In the genomic region with DNA sequence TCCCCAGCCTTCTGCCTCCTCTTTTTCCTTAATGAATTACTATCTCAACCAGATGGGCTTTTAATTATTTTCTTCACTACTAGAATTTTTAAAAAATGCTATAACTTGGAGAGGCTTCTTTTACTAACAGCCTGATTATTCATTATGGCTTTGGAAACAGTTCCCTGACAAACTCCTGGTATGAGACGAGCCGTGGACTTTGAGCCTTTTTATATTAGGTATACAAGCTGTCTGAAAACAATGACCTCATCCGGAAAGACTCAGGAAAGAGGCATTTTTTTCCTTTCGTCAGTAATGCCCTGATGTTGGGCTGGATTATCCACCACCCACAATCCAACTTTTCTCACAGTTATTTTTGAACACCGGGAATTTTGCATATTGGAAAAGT, we compare ENCODE assay signal across 11 cellular contexts. TPM values are rescaled to one million over a fixed set of nuclear protein-coding genes. Genes with fewer than 3 reads are reported as not detected.
DNase-seq lines count a peak whose midpoint lies in the region; ATAC-seq, FAIRE-seq and TF ChIP-seq lines count a peak whose summit lies in the region.
"Had no signal": no experiment of that assay in that cellular context is flagged by ENCODE, and none has a peak within 500 bp of the region (broad histone marks: within the 10 kb centered on the region; RNA-seq: fewer than 3 reads in every experiment).

No MANE protein-coding gene starts in this region.

- no peak overlapping the region for H2AFZ ChIP-seq in Karpas-422 (ENCODE audit: low read length)

- WGBS in A549 (ENCODE audit: missing lambda C conversion rate), result under 1% methylated on average over 5 of the region's 5 CpGs

- no peak for TF ChIP-seq RAD21 in A549 (conservative IDR thresholded peaks at IDR 0.05 in 1 of 2, IDR thresholded peaks at IDR 0.05 in 1 of 2)

- CTCF ChIA-PET in A549 (lab: Yijun Ruan, JAX), result interaction anchor here (1.0 to 3.2 kb wide), 4 partner anchors 31 to 131 kb away, joined by 3 to 15 read pairs (median 3); no protein-coding TSS in a partner anchor

- H3K4me2 ChIP-seq in A549 (peak overlapping the region; percentile 93), Karpas-422 (ENCODE audit: low read depth, low read length, poor library complexity, severe bottlenecking) (no peak overlapping the region)
- H3K4me2 ChIP-seq: BLaER1 had no signal

- H3K4me3 ChIP-seq in A549 (peak overlapping the region; percentile 36), epithelial cell of esophagus (ENCODE audit: low read length) (no peak overlapping the region), mucosa of rectum (ENCODE audit: low read length in 2 of 2) (peak overlapping the region; percentile 64 to 66), Karpas-422 (ENCODE audit: low read length) (no peak overlapping the region)
- H3K4me3 ChIP-seq: BLaER1, K562 had no signal

- no peaks in the 10 kb centered on the region for H3K79me2 ChIP-seq in Karpas-422 (ENCODE audit: low read length)

- H3K36me3 ChIP-seq in mucosa of rectum (ENCODE audit: control insufficient read depth in 2 of 2, insufficient read depth in 2 of 2, low read length in 2 of 2), result no peaks in the 10 kb centered on the region
- H3K36me3 ChIP-seq in Karpas-422 (ENCODE audit: insufficient read depth, low read length), result no peaks in the 10 kb centered on the region
- H3K36me3 ChIP-seq: BLaER1, neutrophil had no signal

- H3K27ac ChIP-seq in A549 (peak overlapping the region; percentile 83 to 88), mucosa of rectum (ENCODE audit: low read depth in 2 of 2, low read length in 2 of 2) (peak overlapping the region; percentile 90 to 91), Karpas-422 (ENCODE audit: low read length) (no peak overlapping the region)
- H3K27ac ChIP-seq: BLaER1, neutrophil had no signal

- H3K9me3 ChIP-seq in A549 (no peaks in the 10 kb centered on the region), mucosa of rectum (ENCODE audit: control insufficient read depth in 2 of 2, low read length in 2 of 2) (no peaks in the 10 kb centered on the region), Karpas-422 (ENCODE audit: low read length) (no peaks in the 10 kb centered on the region)
- H3K9me3 ChIP-seq: BLaER1, neutrophil had no signal

- H3K4me1 ChIP-seq in A549 (peaks cover 68% of the 10 kb centered on the region), mucosa of rectum (ENCODE audit: control insufficient read depth in 2 of 2, insufficient read depth in 2 of 2, low read length in 2 of 2) (peaks cover 24 to 34% of the 10 kb centered on the region in 2 donors), Karpas-422 (ENCODE audit: low read length) (no peaks in the 10 kb centered on the region)
- H3K4me1 ChIP-seq: BLaER1 had no signal

- POLR2A ChIA-PET in A549 (lab: Yijun Ruan, JAX), result interaction anchor here (0.6 to 0.7 kb wide), 2 partner anchors 16 to 55 kb away, joined by 3 read pairs; no protein-coding TSS in a partner anchor

- H3K9ac ChIP-seq in mucosa of rectum (ENCODE audit: low read depth in 1 of 2, low read length in 2 of 2) (peak overlapping the region; percentile 59 to 60), Karpas-422 (ENCODE audit: low read length) (no peak overlapping the region)
- H3K9ac ChIP-seq: BLaER1 had no signal

- TF ChIP-seq POLR2A in A549 (IDR thresholded peaks at IDR 0.05; ENCODE audit: low read length), result no peak

- H3K9me2 ChIP-seq in Karpas-422 (replicated peaks; ENCODE audit: insufficient read depth, low read length), result no peaks in the 10 kb centered on the region

- TF ChIP-seq CTCF in A549 (IDR thresholded peaks at IDR 0.05) (no peak), epithelial cell of esophagus (IDR thresholded peaks at IDR 0.05; ENCODE audit: insufficient read depth, low read depth, low read length, missing control alignments) (no peak)

- FAIRE-seq in A549 (lab: Jason Lieb, UNC), result no peak
- FAIRE-seq: K562 had no signal

- H3K27me3 ChIP-seq in mucosa of rectum (ENCODE audit: control insufficient read depth in 2 of 2, insufficient read depth in 2 of 2, low read length in 2 of 2) (no peaks in the 10 kb centered on the region), Karpas-422 (ENCODE audit: low read length) (no peaks in the 10 kb centered on the region)
- H3K27me3 ChIP-seq: BLaER1 had no signal

- DNase-seq in A549 (ENCODE audit: low read depth in 1 of 2, low spot score in 1 of 2), result peak; percentile 60 to 81
- peak; percentile 60 for DNase-seq in NCI-H446 treated with DMSO at 0.1 percent for 48 hours (lab: John Stamatoyannopoulos, UW)
- peak; percentile 81 for DNase-seq in epithelial cell of esophagus (ENCODE audit: low read depth)
- no peak for DNase-seq in Karpas-422
- DNase-seq in activated CD4-positive, alpha-beta T cell treated with anti-CD3 and anti-CD28 coated beads for 48 hours, result no peak

- no peak for TF ChIP-seq EP300 in A549 (IDR thresholded peaks at IDR 0.05)

- peak; percentile 89 to 90 for ATAC-seq in A549
- ATAC-seq in GM21423 (IDR thresholded peaks at IDR 0.05; ENCODE audit: unreplicated experiment), result no peak
- no peak for ATAC-seq in GM19023 (IDR thresholded peaks at IDR 0.05; ENCODE audit: unreplicated experiment)
- ATAC-seq: K562 had no signal

- no peaks in the 10 kb centered on the region for H4K20me1 ChIP-seq in Karpas-422 (ENCODE audit: insufficient read depth, low read depth, low read length)
- H4K20me1 ChIP-seq: BLaER1 had no signal

TF ChIP-seq in A549, 52 proteins besides CTCF, POLR2A, EP300 and RAD21:
- peak in 1 of 2 experiments; percentile 74; a peak in 1 of 5 replicates for TF ChIP-seq JUN (IDR thresholded peaks at IDR 0.05)
- TF ChIP-seq GATA3 (IDR thresholded peaks at IDR 0.05; ENCODE audit: borderline replicate concordance), result peak; percentile 48; the same call in 1 of the 2 replicates
- TF ChIP-seq JUNB (IDR thresholded peaks at IDR 0.05), result peak; percentile 65; the same call in 1 of the 2 replicates
- TF ChIP-seq RFX5 (IDR thresholded peaks at IDR 0.05), result no peak
- TF ChIP-seq CHD4 (IDR thresholded peaks at IDR 0.05; ENCODE audit: borderline replicate concordance), result no peak
- TF ChIP-seq MAFK (IDR thresholded peaks at IDR 0.05; ENCODE audit: partially characterized antibody), result no peak
- TF ChIP-seq EHMT2 (IDR thresholded peaks at IDR 0.05; ENCODE audit: low read depth), result no peak
- no peak for TF ChIP-seq FOSL2 (IDR thresholded peaks at IDR 0.05)
- peak; percentile 70 for TF ChIP-seq FOSL2 (CRISPR knock-in tag; IDR thresholded peaks at IDR 0.05)
- TF ChIP-seq FOSB (CRISPR knock-in tag; IDR thresholded peaks at IDR 0.05), result no peak
- TF ChIP-seq FOXS1 (CRISPR knock-in tag; IDR thresholded peaks at IDR 0.05), result no peak
- no peak for TF ChIP-seq MYC (IDR thresholded peaks at IDR 0.05; ENCODE audit: borderline replicate concordance, low read length)
- TF ChIP-seq, protein P1, sequence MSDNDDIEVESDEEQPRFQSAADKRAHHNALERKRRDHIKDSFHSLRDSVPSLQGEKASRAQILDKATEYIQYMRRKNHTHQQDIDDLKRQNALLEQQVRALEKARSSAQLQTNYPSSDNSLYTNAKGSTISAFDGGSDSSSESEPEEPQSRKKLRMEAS (IDR thresholded peaks at IDR 0.05), result 0 out of 2 replicates have a peak, but pooled peaks have one; percentile 6
- no peak for TF ChIP-seq ESRRA (IDR thresholded peaks at IDR 0.05; ENCODE audit: borderline replicate concordance, low read length)
- peak in 1 of 2 experiments; percentile 35; a peak in 1 of 4 replicates for TF ChIP-seq CEBPB (IDR thresholded peaks at IDR 0.05)
- TF ChIP-seq ZSCAN20 (CRISPR knock-in tag; IDR thresholded peaks at IDR 0.05), result no peak
- TF ChIP-seq NFE2L2 (conservative IDR thresholded peaks at IDR 0.05; ENCODE audit: low read length), result no peak

RNA-seq across cellular contexts. Expression of a gene that starts 26.7 kb away (rescaled TPM):
- polyA plus RNA-seq in A549 (2011; rRNA removed) (70.2 and 77.8 TPM in 2 replicates), A549 (2017; fragmentation: RNase III; extraction: RNeasy Plus Mini Kit Qiagen cat#74134 plus additional on column Dnase treatment) (21.4 to 23.2 TPM (median 22.0 TPM) in 3 replicates)
- 11.6 and 14.7 TPM in 2 replicates for polyA plus RNA-seq in A549 (2012; cell fraction: cytosol; rRNA removed)
- polyA plus RNA-seq in A549 (2012; cell fraction: nucleus; rRNA removed), result 9.7 and 12.1 TPM in 2 replicates
- polyA minus RNA-seq in A549 (2011; rRNA and poly(A)+ RNA removed), result 114 and 167 TPM in 2 replicates
- total RNA-seq in Karpas-422 (2014; rRNA removed; shearing (Covaris generic); ENCODE audit: low replicate concordance), result 73.4 and 131 TPM in 2 replicates

Comparison
In these comparisons a context has a peak if more than half of its experiments do, and no peak if none do; other contexts are left out.
1. ATAC-seq: peak in A549 (2 of 2); none in GM21423 (single experiment) and GM19023 (single experiment).
2. DNase-seq: peak in A549 (2 of 2), NCI-H446 treated with DMSO at 0.1 percent for 48 hours (single experiment) and epithelial cell of esophagus (single experiment); none in Karpas-422 (single experiment) and activated CD4-positive, alpha-beta T cell treated with anti-CD3 and anti-CD28 coated beads for 48 hours (single experiment).
3. H3K4me3 ChIP-seq: peak in A549 (single experiment) and mucosa of rectum (2 of 2); none in epithelial cell of esophagus (single experiment) and Karpas-422 (single experiment).